In the genomic region with DNA sequence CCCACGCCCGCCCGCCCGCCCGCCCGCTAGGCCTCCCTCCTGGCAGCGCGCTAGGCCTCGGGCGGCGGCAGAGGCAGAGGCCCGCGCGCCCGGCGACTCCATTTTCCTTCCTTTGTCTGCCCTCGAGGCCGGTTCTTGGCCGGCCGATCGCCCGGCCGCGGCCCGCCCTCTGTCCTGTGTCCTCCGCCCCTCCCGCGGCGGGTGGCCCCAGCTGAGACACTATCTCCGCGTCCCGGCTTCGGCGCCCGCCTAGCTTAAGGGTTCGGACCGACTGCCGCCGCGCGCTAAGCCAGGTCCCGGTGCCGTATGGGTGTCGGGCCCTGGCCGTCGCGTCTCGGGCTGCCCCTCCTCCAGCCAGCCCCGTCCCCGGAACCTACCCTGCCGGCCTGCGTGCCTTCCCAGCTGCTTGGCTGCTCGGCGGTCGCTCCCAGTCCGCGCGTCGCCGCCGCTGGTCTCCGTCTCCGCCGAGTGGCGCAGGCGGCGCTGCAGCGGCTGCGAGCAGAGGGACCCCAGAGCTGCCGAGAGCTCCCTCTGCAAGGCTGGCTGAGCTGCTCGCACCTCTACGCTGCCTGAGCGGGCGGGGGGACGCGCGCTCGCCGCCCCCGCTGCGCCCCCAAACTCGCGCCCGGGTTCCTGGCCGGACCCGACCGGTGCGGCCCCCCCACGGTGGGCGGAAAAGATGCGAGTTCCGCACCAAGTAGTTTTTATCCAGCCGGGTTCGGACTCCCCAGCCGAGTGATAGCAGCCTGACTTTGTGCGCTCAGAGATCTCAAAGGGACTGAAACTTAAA, we compare ENCODE assay signal across 8 cellular contexts. TPM values are rescaled to one million over a fixed set of nuclear protein-coding genes. Genes with fewer than 3 reads are reported as not detected.
A peak's percentile ranks its signal among the peaks of the same experiment; 100 is the strongest.
DNase-seq lines count a peak whose midpoint lies in the region; ATAC-seq and TF ChIP-seq lines count a peak whose summit lies in the region.

No MANE protein-coding gene starts in this region.

- peak overlapping the region; percentile 94 for H3K4me3 ChIP-seq in choroid plexus epithelial cell (ENCODE audit: low read depth, low read length)

- POLR2A ChIA-PET in GM10248 (lab: Yijun Ruan, JAX), result interaction anchor here (1.1 to 2.1 kb wide), 2 partner anchors 12 to 15 kb away, joined by 4 to 9 read pairs; no protein-coding TSS in a partner anchor

- TF ChIP-seq CTCF in GM10248 (IDR thresholded peaks at IDR 0.05; ENCODE audit: control extremely low read depth, extremely low read depth, low read depth, missing control alignments), result peak; percentile 37
- no peak for TF ChIP-seq CTCF in choroid plexus epithelial cell (conservative IDR thresholded peaks at IDR 0.05; ENCODE audit: low read depth, low read length)

- DNase-seq in GM10248 (ENCODE audit: extremely low spot score), result no peak
- peak; percentile 63 for DNase-seq in LHCN-M2 (ENCODE audit: low read depth)
- DNase-seq in activated CD4-positive, CD25-positive, alpha-beta regulatory T cell treated with anti-CD3 and anti-CD28 coated beads, Interleukin-2, amount 50 U/mL, for 72 hours, result peak; percentile 62
- peak; percentile 48 for DNase-seq in choroid plexus epithelial cell (ENCODE audit: low read depth)
- DNase-seq in left kidney (ENCODE audit: low read depth, low spot score), result peak; percentile 88
- DNase-seq in stimulated activated CD4-positive, alpha-beta T cell treated with anti-CD3 and anti-CD28 coated beads, Interleukin-4, amount 100 ng/mL, for 1 hour, result peak; percentile 56
- no peak for DNase-seq in COLO829 (ENCODE audit: low spot score)

- CTCF ChIA-PET in GM10248 (lab: Yijun Ruan, JAX), result interaction anchor here (0.6 to 11.4 kb wide), 29 partner anchors 9 to 319 kb away, joined by 3 to 206 read pairs (median 7); partner anchors contain the start of genes ACD, ATP6V0D1 and CARMIL2

- peak; percentile 10 for ATAC-seq in GM21737 (IDR thresholded peaks at IDR 0.05; ENCODE audit: unreplicated experiment)

RNA-seq across cellular contexts. Expression of gene CTCF, which starts 0.8 kb away (rescaled TPM):
- 30.6 and 36.7 TPM in 2 replicates for total RNA-seq in LHCN-M2 (2014; rRNA removed)
- 19.1 TPM for polyA plus RNA-seq in LHCN-M2 (2012)

RNA-seq across cellular contexts. Expression of gene RIPOR1, which starts 34.5 kb away (rescaled TPM):
- 24.3 and 24.4 TPM in 2 replicates for total RNA-seq in LHCN-M2 (2014; rRNA removed)
- 49.1 TPM for polyA plus RNA-seq in LHCN-M2 (2012)

Comparison
In these comparisons a context has a peak if more than half of its experiments do, and no peak if none do; other contexts are left out.
1. DNase-seq: peak in LHCN-M2 (single experiment), activated CD4-positive, CD25-positive, alpha-beta regulatory T cell treated with anti-CD3 and anti-CD28 coated beads, Interleukin-2, amount 50 U/mL, for 72 hours (single experiment), choroid plexus epithelial cell (single experiment), left kidney (single experiment) and stimulated activated CD4-positive, alpha-beta T cell treated with anti-CD3 and anti-CD28 coated beads, Interleukin-4, amount 100 ng/mL, for 1 hour (single experiment); none in GM10248 (single experiment) and COLO829 (single experiment).